19 cellular contexts compared by ENCODE assay signal in the genomic region with DNA sequence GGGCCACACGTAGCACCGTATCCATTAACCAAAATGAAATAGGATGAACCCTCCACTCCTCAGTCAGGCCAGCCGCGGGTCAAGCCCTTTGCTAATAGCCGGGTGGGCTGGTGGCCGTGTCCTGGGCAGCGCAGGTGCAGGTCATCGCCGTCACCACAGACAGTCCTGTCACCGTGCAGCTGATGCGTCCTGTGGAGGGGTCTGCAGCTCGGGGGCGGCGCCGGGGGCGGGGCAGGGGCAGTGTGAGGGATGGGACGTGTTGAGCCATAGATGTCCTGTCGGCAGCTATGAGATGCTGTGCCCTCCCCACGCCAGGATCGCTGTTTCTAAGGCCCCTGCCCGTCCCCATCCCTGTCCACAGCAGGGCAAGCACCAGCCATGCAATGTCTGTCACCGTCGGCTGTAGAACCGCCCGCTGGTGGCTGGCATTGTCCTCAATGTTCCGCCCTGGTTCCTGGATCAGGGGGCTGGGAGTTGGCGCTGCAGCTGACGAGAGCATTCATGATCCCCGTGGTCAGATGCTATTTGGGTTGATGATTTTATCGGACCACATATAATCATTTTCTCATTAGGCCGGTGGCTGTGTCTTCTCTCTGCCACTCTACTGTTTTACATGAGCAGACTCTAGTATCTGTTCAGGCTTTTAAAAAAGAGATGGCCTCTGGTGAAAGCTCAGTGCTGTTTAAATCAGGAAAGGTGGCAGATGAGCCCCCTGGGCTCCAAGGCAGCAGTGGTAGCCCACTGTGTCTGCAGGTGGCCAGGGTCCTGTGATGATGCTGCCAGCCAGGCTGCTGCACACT.
DNase-seq lines count a peak whose midpoint lies in the region; ATAC-seq and TF ChIP-seq lines count a peak whose summit lies in the region.
"Had no signal": no experiment of that assay in that cellular context is flagged by ENCODE, and none has a peak within 500 bp of the region (broad histone marks: within the 10 kb centered on the region; RNA-seq: fewer than 3 reads in every experiment).

No MANE protein-coding gene starts in this region.

- H3K4me3 Mint-ChIP-seq in brain (peak overlapping the region in 1 of 5 experiments; percentile 8), nephron (no peak overlapping the region)

- H3K4me1 Mint-ChIP-seq in brain (peaks cover 57% of the 10 kb centered on the region), nephron (peaks cover 33% of the 10 kb centered on the region)

- H3K27ac ChIP-seq in cardiac muscle cell, result peak overlapping the region; percentile 68
- H3K27ac ChIP-seq in breast epithelium, result peak overlapping the region in 1 of 2 donors; percentile 82
- H3K27ac ChIP-seq: GM23248 had no signal

- peak overlapping the region; percentile 54 to 98 (median 97) for H3K27ac Mint-ChIP-seq in brain
- H3K27ac Mint-ChIP-seq in nephron, result peak overlapping the region in 2 of 3 experiments; percentile 63 to 76

- TF ChIP-seq CTCF in cardiac muscle cell (IDR thresholded peaks at IDR 0.05; ENCODE audit: low read depth, low read length) (no peak), brain (conservative IDR thresholded peaks at IDR 0.05) (no peak), nephron (IDR thresholded peaks at IDR 0.05; ENCODE audit: unreplicated experiment in 3 of 3) (no peak), breast epithelium (IDR thresholded peaks at IDR 0.05) (no peak)

- H3K4me1 ChIP-seq in cardiac muscle cell (ENCODE audit: low read depth) (peaks cover 21% of the 10 kb centered on the region), breast epithelium (peaks cover 0 to 6% of the 10 kb centered on the region in 2 donors)

- intact Hi-C loops in cardiac septum (cut with DNase I), result no loop called here
- intact Hi-C loops in breast epithelium (cut with DNase I; ENCODE audit: low total_unique reads), result no loop called here

- H3K27me3 Mint-ChIP-seq in brain (no peaks in the 10 kb centered on the region), nephron (ENCODE audit: low read depth) (no peaks in the 10 kb centered on the region)

- H3K9me3 ChIP-seq in cardiac muscle cell (ENCODE audit: low read depth) (no peaks in the 10 kb centered on the region), breast epithelium (peaks cover 13 to 16% of the 10 kb centered on the region in 2 donors)

- ATAC-seq in HG03045 (IDR thresholded peaks at IDR 0.05; ENCODE audit: unreplicated experiment), result no peak
- ATAC-seq: GM12878 had no signal

- no peaks in the 10 kb centered on the region for H3K27me3 ChIP-seq in cardiac muscle cell
- no peaks in the 10 kb centered on the region for H3K27me3 ChIP-seq in breast epithelium

- H3K36me3 Mint-ChIP-seq in brain, result peaks cover 37% of the 10 kb centered on the region
- H3K36me3 Mint-ChIP-seq in nephron (ENCODE audit: low read depth), result peaks cover 37% of the 10 kb centered on the region

- H3K9me3 Mint-ChIP-seq in brain, result peaks cover 13 to 35% (median 15%) of the 10 kb centered on the region in 5 experiments
- peaks cover 13% of the 10 kb centered on the region for H3K9me3 Mint-ChIP-seq in nephron

- no peak for TF ChIP-seq POLR2A in breast epithelium (IDR thresholded peaks at IDR 0.05)

- no peak overlapping the region for H3K4me3 ChIP-seq in cardiac muscle cell
- H3K4me3 ChIP-seq in breast epithelium, result no peak overlapping the region
- H3K4me3 ChIP-seq: GM12878, GM23248 had no signal

- H3K36me3 ChIP-seq in cardiac muscle cell (peaks cover 3% of the 10 kb centered on the region), breast epithelium (no peaks in the 10 kb centered on the region)

- DNase-seq in cardiac muscle cell (ENCODE audit: low read depth in 1 of 2, low spot score in 1 of 2), result no peak
- no peak for DNase-seq in cardiac septum (ENCODE audit: low spot score)
- no peak for DNase-seq in GM19238 (ENCODE audit: insufficient read length, low spot score)
- DNase-seq in SKM-1 (lab: John Stamatoyannopoulos, UW; ENCODE audit: unreplicated experiment), result no peak
- no peak for DNase-seq in breast epithelium (ENCODE audit: low spot score in 2 of 2)
- DNase-seq: C1 segment of cervical spinal cord; GDM1; GM23248; KG1; NCI-H1048; NCI-H1694; NCI-H2107; NCI-H345; NCI-H526 treated with DMSO at 0.1 percent for 48 hours; NK-92 treated with Interleukin-12 subunit alpha and Interleukin-12 subunit beta, amount 100 ng/mL, for 24 hours had no signal
